Comparison of ENCODE assay signal across 8 cellular contexts in the genomic region with DNA sequence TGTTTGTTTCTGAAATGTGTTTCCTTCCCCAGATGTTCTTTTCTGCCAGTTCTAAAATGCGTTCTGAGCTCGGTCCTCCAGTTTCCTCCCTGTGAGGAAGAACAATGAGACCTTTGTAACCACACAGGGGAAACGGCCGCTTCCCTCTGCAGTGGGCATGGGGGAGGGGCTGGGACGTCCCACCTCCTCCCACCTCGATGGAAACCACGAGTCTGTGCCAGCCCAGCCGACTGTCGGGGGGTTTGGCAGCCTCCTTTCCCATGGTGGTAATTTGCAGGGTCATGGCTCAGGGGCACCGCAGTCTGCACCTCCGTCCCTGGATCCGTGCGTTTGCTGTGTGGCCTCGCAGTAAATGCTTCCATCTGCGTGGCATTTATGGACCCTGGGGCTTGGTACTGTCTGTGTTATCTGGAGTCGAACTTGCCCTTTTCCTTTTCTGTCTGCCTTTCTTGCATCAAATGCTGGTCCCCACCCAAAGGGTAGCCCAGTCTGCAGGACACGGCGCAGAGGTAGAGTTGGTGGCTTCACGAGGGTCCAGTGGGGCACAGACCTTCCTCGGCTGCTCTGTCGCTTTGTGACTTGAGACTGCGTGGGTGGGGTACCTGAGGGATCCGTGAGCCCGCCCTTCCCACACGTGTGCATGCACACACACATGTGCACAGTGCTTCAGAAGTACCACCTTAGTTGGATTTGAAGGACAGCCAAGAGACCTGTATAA. TPM values are rescaled to one million over a fixed set of nuclear protein-coding genes. Genes with fewer than 3 reads are reported as not detected.
DNase-seq lines count a peak whose midpoint lies in the region; ATAC-seq, FAIRE-seq and TF ChIP-seq lines count a peak whose summit lies in the region.

No MANE protein-coding gene starts in this region.

- intact Hi-C loops in kidney (cut with DNase I): no loop called here

- FAIRE-seq in kidney (lab: Jason Lieb, UNC): no peak

- no peaks in the 10 kb centered on the region for H3K9me3 Mint-ChIP-seq in T-helper 2 cell treated with Interferon-gamma antibody and Interleukin-4, amounts not matched to agents 5 μg/mL and 100 μg/mL, for 36 hours
- no peaks in the 10 kb centered on the region for H3K9me3 Mint-ChIP-seq in activated naive CD4-positive, alpha-beta T cell treated with anti-CD3 and anti-CD28 coated beads, Interleukin-2, amount 50 U/mL, for 24 hours

- no peak overlapping the region for H3K9ac ChIP-seq in kidney (ENCODE audit: low read length in 2 of 2)

- no peaks in the 10 kb centered on the region for H3K9me3 ChIP-seq in kidney (ENCODE audit: control insufficient read depth in 1 of 2, low read length in 2 of 2)
- no peaks in the 10 kb centered on the region for H3K9me3 ChIP-seq in MG63

- no peak for ATAC-seq in HG02840 (IDR thresholded peaks at IDR 0.05; ENCODE audit: low FRiP score, unreplicated experiment)

- H3K27me3 Mint-ChIP-seq in T-helper 2 cell treated with Interferon-gamma antibody and Interleukin-4, amounts not matched to agents 5 μg/mL and 100 μg/mL, for 36 hours (ENCODE audit: low read depth): peaks cover 4% of the 10 kb centered on the region
- no peaks in the 10 kb centered on the region for H3K27me3 Mint-ChIP-seq in activated naive CD4-positive, alpha-beta T cell treated with anti-CD3 and anti-CD28 coated beads, Interleukin-2, amount 50 U/mL, for 24 hours

- no peaks in the 10 kb centered on the region for H3K36me3 Mint-ChIP-seq in T-helper 2 cell treated with Interferon-gamma antibody and Interleukin-4, amounts not matched to agents 5 μg/mL and 100 μg/mL, for 36 hours (ENCODE audit: low read depth)
- H3K36me3 Mint-ChIP-seq in activated naive CD4-positive, alpha-beta T cell treated with anti-CD3 and anti-CD28 coated beads, Interleukin-2, amount 50 U/mL, for 24 hours: no peaks in the 10 kb centered on the region

- H3K4me3 Mint-ChIP-seq in T-helper 2 cell treated with Interferon-gamma antibody and Interleukin-4, amounts not matched to agents 5 μg/mL and 100 μg/mL, for 36 hours: peak overlapping the region; percentile 50
- peak overlapping the region; percentile 60 for H3K4me3 Mint-ChIP-seq in activated naive CD4-positive, alpha-beta T cell treated with anti-CD3 and anti-CD28 coated beads, Interleukin-2, amount 50 U/mL, for 24 hours

- TF ChIP-seq CTCF in kidney (IDR thresholded peaks at IDR 0.05; ENCODE audit: borderline replicate concordance, extremely low read depth, insufficient read depth): no peak
- no peak for TF ChIP-seq CTCF in GM10266 (IDR thresholded peaks at IDR 0.05; ENCODE audit: control insufficient read depth, insufficient read depth, low read depth, missing control alignments)

- peaks cover 42 to 72% of the 10 kb centered on the region in 2 donors for H3K4me1 ChIP-seq in kidney (ENCODE audit: control insufficient read depth in 1 of 2, insufficient read depth in 1 of 2, low read depth in 1 of 2, low read length in 2 of 2)

- H3K4me3 ChIP-seq in kidney (ENCODE audit: low read length in 2 of 2): no peak overlapping the region
- no peak overlapping the region for H3K4me3 ChIP-seq in MG63

- no peaks in the 10 kb centered on the region for H3K27me3 ChIP-seq in MG63

- no peaks in the 10 kb centered on the region for H3K36me3 ChIP-seq in kidney (ENCODE audit: control insufficient read depth in 1 of 2, insufficient read depth in 2 of 2, low read length in 2 of 2)
- no peaks in the 10 kb centered on the region for H3K36me3 ChIP-seq in MG63

- H3K27ac Mint-ChIP-seq in T-helper 2 cell treated with Interferon-gamma antibody and Interleukin-4, amounts not matched to agents 5 μg/mL and 100 μg/mL, for 36 hours: no peak overlapping the region
- no peak overlapping the region for H3K27ac Mint-ChIP-seq in activated naive CD4-positive, alpha-beta T cell treated with anti-CD3 and anti-CD28 coated beads, Interleukin-2, amount 50 U/mL, for 24 hours

- DNase-seq in T-helper 2 cell treated with Interferon-gamma antibody and Interleukin-4, amounts not matched to agents 5 μg/mL and 100 μg/mL, for 36 hours (ENCODE audit: low spot score): no peak
- DNase-seq in T-helper 2 cell: no peak
- peak; percentile 90 for DNase-seq in kidney
- DNase-seq in MG63: no peak
- DNase-seq in GM10266 (ENCODE audit: extremely low spot score): no peak

- H3K27ac ChIP-seq in kidney (ENCODE audit: low read depth in 2 of 2, low read length in 2 of 2) (no peak overlapping the region), temporal lobe (ENCODE audit: low read depth, low read length) (peak overlapping the region; percentile 70)

- peaks cover 45% of the 10 kb centered on the region for H3K4me1 Mint-ChIP-seq in T-helper 2 cell treated with Interferon-gamma antibody and Interleukin-4, amounts not matched to agents 5 μg/mL and 100 μg/mL, for 36 hours (ENCODE audit: low read depth)
- peaks cover 63% of the 10 kb centered on the region for H3K4me1 Mint-ChIP-seq in activated naive CD4-positive, alpha-beta T cell treated with anti-CD3 and anti-CD28 coated beads, Interleukin-2, amount 50 U/mL, for 24 hours

RNA-seq across cellular contexts. Expression of a gene that starts 16.1 kb away (rescaled TPM):
- 71.3 TPM for total RNA-seq in kidney
- polyA plus RNA-seq in kidney (ENCODE audit: insufficient read depth, low read depth, low replicate concordance): 55.4 TPM
- total RNA-seq in temporal lobe: 12.5 TPM
- total RNA-seq in MG63 (2014; rRNA removed; shearing (Covaris generic); ENCODE audit: low replicate concordance): 16.9 and 23.5 TPM in 2 replicates

RNA-seq across cellular contexts. Expression of a gene that starts 56.8 kb away (rescaled TPM):
- total RNA-seq in kidney (31.7 TPM), temporal lobe (6.9 TPM)
- 18.6 TPM for polyA plus RNA-seq in kidney (ENCODE audit: insufficient read depth, low read depth, low replicate concordance)
- total RNA-seq in MG63 (2014; rRNA removed; shearing (Covaris generic); ENCODE audit: low replicate concordance): 26.3 and 30.3 TPM in 2 replicates
